1 cellular context compared by ENCODE assay signal in the genomic region with DNA sequence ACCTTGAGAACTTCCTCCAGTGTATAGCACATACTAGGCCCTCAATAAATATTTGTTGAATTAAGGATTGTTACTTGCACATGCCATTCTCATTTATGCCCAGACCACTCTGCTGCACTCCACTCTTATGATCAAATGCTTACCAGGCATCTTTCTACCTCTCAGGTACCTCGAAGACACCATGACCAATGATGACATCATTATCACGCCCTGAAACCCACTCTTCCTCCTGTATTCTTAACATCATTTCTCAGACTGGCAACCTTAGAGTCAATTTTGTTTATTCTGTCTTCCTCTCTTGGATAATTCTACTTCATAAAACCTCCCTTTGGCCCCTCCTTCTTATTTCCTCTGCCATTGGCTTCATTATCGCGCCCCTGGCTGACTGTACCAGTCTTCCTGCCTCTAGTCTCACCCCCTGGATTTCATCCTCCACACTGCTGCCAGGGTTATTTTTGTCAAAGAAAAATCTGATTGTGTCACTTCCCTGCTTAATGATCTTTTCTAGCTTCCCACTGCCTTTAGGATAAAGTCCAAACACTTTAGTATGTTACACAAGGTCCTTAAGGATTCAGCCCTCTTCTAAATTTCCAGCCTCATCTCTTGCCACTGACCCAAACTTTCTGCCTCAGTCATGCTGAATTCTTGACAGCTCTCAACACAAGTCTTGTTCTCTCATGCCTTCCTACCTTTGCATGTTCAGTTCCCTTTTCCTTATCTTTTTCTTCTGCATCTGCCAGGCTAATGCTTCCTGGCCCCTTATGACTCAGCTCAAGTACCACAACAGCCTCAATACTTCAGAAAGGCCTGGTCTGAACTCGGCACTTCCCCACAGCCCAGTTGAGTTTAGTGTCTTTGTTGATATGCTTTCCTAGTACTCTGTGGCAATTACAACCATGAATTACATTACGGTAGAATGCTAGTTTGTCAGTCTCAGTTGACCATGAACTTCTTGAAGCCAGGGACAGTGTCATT.
TF ChIP-seq lines count a peak whose summit lies in the region.

No MANE protein-coding gene starts in this region.

TF ChIP-seq in K562, 482 proteins besides CTCF, POLR2A, EP300 and RAD21 (continued from another document and continues in another):
- TF ChIP-seq ZNF79 (CRISPR knock-in tag; IDR thresholded peaks at IDR 0.05; ENCODE audit: low read depth) (no peak), MCM2 (IDR thresholded peaks at IDR 0.05; ENCODE audit: low read depth) (no peak), ZNF695 (CRISPR knock-in tag; IDR thresholded peaks at IDR 0.05) (no peak), PKNOX1 (IDR thresholded peaks at IDR 0.05) (no peak), HDAC1 (IDR thresholded peaks at IDR 0.05) (0 out of 4 replicates have a peak, but pooled peaks of 1 of the 2 experiments have one; percentile 18), BCL6 (CRISPR knock-in tag; IDR thresholded peaks at IDR 0.05) (no peak), NFYB (IDR thresholded peaks at IDR 0.05; ENCODE audit: extremely low read depth, insufficient read length) (no peak), MGA (IDR thresholded peaks at IDR 0.05) (no peak), ARHGAP35 (IDR thresholded peaks at IDR 0.05; ENCODE audit: partially characterized antibody) (no peak), ARID1B (IDR thresholded peaks at IDR 0.05) (peak; percentile 85), DACH1 (IDR thresholded peaks at IDR 0.05; ENCODE audit: partially characterized antibody) (no peak), YBX1 (IDR thresholded peaks at IDR 0.05) (no peak), ZC3H8 (IDR thresholded peaks at IDR 0.05) (no peak), ZNF212 (CRISPR knock-in tag; IDR thresholded peaks at IDR 0.05) (no peak), ZFP30 (CRISPR knock-in tag; IDR thresholded peaks at IDR 0.05; ENCODE audit: borderline replicate concordance) (no peak)
- TF ChIP-seq, protein P1, sequence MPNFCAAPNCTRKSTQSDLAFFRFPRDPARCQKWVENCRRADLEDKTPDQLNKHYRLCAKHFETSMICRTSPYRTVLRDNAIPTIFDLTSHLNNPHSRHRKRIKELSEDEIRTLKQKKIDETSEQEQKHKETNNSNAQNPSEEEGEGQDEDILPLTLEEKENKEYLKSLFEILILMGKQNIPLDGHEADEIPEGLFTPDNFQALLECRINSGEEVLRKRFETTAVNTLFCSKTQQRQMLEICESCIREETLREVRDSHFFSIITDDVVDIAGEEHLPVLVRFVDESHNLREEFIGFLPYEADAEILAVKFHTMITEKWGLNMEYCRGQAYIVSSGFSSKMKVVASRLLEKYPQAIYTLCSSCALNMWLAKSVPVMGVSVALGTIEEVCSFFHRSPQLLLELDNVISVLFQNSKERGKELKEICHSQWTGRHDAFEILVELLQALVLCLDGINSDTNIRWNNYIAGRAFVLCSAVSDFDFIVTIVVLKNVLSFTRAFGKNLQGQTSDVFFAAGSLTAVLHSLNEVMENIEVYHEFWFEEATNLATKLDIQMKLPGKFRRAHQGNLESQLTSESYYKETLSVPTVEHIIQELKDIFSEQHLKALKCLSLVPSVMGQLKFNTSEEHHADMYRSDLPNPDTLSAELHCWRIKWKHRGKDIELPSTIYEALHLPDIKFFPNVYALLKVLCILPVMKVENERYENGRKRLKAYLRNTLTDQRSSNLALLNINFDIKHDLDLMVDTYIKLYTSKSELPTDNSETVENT (CRISPR knock-in tag; IDR thresholded peaks at IDR 0.05): no peak
- TF ChIP-seq, protein P2, sequence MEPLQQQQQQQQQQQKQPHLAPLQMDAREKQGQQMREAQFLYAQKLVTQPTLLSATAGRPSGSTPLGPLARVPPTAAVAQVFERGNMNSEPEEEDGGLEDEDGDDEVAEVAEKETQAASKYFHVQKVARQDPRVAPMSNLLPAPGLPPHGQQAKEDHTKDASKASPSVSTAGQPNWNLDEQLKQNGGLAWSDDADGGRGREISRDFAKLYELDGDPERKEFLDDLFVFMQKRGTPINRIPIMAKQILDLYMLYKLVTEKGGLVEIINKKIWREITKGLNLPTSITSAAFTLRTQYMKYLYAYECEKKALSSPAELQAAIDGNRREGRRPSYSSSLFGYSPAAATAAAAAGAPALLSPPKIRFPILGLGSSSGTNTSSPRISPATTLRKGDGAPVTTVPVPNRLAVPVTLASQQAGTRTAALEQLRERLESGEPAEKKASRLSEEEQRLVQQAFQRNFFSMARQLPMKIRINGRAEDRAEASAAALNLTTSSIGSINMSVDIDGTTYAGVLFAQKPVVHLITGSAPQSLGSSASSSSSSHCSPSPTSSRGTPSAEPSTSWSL (CRISPR knock-in tag; IDR thresholded peaks at IDR 0.05; ENCODE audit: borderline replicate concordance): no peak
- TF ChIP-seq, protein P3, sequence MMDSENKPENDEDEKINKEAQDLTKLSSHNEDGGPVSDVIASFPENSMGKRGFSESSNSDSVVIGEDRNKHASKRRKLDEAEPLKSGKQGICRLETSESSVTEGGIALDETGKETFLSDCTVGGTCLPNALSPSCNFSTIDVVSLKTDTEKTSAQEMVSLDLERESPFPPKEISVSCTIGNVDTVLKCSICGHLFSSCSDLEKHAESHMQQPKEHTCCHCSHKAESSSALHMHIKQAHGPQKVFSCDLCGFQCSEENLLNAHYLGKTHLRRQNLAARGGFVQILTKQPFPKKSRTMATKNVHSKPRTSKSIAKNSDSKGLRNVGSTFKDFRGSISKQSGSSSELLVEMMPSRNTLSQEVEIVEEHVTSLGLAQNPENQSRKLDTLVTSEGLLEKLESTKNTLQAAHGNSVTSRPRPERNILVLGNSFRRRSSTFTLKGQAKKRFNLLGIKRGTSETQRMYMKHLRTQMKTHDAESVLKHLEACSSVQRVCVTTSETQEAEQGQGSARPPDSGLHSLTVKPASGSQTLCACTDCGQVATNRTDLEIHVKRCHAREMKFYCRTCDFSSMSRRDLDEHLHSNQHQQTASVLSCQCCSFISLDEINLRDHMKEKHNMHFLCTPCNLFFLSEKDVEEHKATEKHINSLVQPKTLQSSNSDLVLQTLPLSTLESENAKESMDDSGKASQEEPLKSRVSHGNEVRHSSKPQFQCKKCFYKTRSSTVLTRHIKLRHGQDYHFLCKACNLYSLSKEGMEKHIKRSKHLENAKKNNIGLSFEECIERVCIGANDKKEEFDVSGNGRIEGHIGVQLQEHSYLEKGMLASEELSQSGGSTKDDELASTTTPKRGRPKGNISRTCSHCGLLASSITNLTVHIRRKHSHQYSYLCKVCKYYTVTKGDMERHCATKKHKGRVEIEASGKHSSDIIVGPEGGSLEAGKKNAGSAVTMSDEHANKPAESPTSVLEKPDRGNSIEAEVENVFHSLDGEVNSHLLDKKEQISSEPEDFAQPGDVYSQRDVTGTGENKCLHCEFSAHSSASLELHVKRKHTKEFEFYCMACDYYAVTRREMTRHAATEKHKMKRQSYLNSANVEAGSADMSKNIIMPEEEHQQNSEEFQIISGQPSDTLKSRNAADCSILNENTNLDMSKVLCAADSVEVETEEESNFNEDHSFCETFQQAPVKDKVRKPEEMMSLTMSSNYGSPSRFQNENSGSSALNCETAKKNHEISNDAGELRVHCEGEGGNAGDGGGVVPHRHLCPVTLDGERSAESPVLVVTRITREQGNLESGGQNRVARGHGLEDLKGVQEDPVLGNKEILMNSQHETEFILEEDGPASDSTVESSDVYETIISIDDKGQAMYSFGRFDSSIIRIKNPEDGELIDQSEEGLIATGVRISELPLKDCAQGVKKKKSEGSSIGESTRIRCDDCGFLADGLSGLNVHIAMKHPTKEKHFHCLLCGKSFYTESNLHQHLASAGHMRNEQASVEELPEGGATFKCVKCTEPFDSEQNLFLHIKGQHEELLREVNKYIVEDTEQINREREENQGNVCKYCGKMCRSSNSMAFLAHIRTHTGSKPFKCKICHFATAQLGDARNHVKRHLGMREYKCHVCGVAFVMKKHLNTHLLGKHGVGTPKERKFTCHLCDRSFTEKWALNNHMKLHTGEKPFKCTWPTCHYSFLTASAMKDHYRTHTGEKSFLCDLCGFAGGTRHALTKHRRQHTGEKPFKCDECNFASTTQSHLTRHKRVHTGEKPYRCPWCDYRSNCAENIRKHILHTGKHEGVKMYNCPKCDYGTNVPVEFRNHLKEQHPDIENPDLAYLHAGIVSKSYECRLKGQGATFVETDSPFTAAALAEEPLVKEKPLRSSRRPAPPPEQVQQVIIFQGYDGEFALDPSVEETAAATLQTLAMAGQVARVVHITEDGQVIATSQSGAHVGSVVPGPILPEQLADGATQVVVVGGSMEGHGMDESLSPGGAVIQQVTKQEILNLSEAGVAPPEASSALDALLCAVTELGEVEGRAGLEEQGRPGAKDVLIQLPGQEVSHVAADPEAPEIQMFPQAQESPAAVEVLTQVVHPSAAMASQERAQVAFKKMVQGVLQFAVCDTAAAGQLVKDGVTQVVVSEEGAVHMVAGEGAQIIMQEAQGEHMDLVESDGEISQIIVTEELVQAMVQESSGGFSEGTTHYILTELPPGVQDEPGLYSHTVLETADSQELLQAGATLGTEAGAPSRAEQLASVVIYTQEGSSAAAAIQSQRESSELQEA (IDR thresholded peaks at IDR 0.05; ENCODE audit: low read depth): no peak
